In the genomic region with DNA sequence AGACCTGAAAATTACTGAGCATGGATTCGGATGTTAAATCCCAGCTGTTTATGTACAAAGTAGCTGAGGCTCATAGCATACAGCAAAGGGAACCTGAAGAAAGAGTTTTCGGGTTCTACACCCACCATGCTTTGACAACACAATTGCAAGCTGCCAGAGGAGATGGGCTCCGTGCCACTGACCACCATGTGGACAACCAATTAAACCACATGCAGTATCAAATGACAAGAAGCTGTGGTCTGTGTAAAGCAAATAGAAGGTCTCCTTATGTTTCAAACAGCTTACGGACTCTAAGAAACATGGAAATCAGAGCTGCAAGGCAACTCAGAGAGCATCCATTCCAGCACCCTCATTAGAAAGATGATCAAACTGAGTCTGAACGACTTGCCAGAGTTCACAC, we compare ENCODE assay signal across 26 cellular contexts. TPM values are rescaled to one million over a fixed set of nuclear protein-coding genes. Genes with fewer than 3 reads are reported as not detected.
DNase-seq lines count a peak whose midpoint lies in the region; ATAC-seq and TF ChIP-seq lines count a peak whose summit lies in the region.
"Had no signal": no experiment of that assay in that cellular context is flagged by ENCODE, and none has a peak within 500 bp of the region (broad histone marks: within the 10 kb centered on the region; RNA-seq: fewer than 3 reads in every experiment).

No MANE protein-coding gene starts in this region.

- H3K27ac ChIP-seq in HUES64 (ENCODE audit: low read depth, low read length), result peak overlapping the region; percentile 27

- no peak overlapping the region for H3K9ac ChIP-seq in HUES64 (ENCODE audit: low read depth, low read length)

- WGBS in HUES64, result 78% methylated on average over 5 of the region's 5 CpGs

- H3K9me3 Mint-ChIP-seq in WTC11, result no peaks in the 10 kb centered on the region
- no peaks in the 10 kb centered on the region for H3K9me3 Mint-ChIP-seq in nephron progenitor cell

- H3K36me3 Mint-ChIP-seq in WTC11, result peaks cover 12% of the 10 kb centered on the region
- H3K36me3 Mint-ChIP-seq in nephron progenitor cell (ENCODE audit: low read depth), result no peaks in the 10 kb centered on the region
- H3K36me3 Mint-ChIP-seq: CD8-positive, alpha-beta T cell had no signal

- in situ Hi-C loops in G401 (cut with HindIII; ENCODE audit: low sequenced_read_pairs), result no loop called here
- in situ Hi-C loops in GM13977 (cut with MboI; ENCODE audit: low pct_unique_long_range_greater_than_20kb, low sequenced_read_pairs, unreplicated experiment), result no loop called here

- H3K4me3 Mint-ChIP-seq in WTC11, result no peak overlapping the region
- H3K4me3 Mint-ChIP-seq in nephron progenitor cell, result no peak overlapping the region
- H3K4me3 Mint-ChIP-seq: CD8-positive, alpha-beta T cell; T-helper 17 cell had no signal

- H3K27me3 Mint-ChIP-seq in WTC11 (ENCODE audit: low read depth) (no peaks in the 10 kb centered on the region), nephron progenitor cell (ENCODE audit: low read depth, poor library complexity) (peaks cover 2% of the 10 kb centered on the region)
- H3K27me3 Mint-ChIP-seq: T-helper 17 cell had no signal

- intact Hi-C loops in cardiac septum (cut with DNase I), result no loop called here

- H3K4me1 ChIP-seq in HUES64 (ENCODE audit: insufficient read depth, low read length), result peaks cover 68% of the 10 kb centered on the region
- H3K4me1 ChIP-seq: Caco-2 had no signal

- H3K4me1 Mint-ChIP-seq in WTC11 (peaks cover 68% of the 10 kb centered on the region), nephron progenitor cell (peaks cover 23% of the 10 kb centered on the region)
- H3K4me1 Mint-ChIP-seq: T-helper 17 cell had no signal

- H3K27ac Mint-ChIP-seq in WTC11 (peak overlapping the region; percentile 12; the same call in 1 of the 2 replicates), nephron progenitor cell (peak overlapping the region; percentile 22)
- H3K27ac Mint-ChIP-seq: CD8-positive, alpha-beta T cell; T-helper 17 cell had no signal

- ATAC-seq in WTC11, result no peak
- ATAC-seq in HG03442 (IDR thresholded peaks at IDR 0.05; ENCODE audit: unreplicated experiment), result no peak
- ATAC-seq: CD8-positive, alpha-beta T cell; PC-3; SK-N-SH treated with all-trans-retinoic acid at 6 μM for 48 hours; T-helper 17 cell had no signal

- H3K27me3 ChIP-seq in HUES64 (ENCODE audit: insufficient read depth, low read length), result no peaks in the 10 kb centered on the region
- H3K27me3 ChIP-seq: MG63 had no signal

- peaks cover 3% of the 10 kb centered on the region; the same call in 1 of the 2 replicates for H3K36me3 ChIP-seq in HUES64 (ENCODE audit: insufficient read depth, low read length)
- H3K36me3 ChIP-seq: MG63 had no signal

- DNase-seq in G401 (ENCODE audit: low spot score), result peak; percentile 17
- DNase-seq in WTC11 (ENCODE audit: low spot score), result no peak
- no peak for DNase-seq in nephron progenitor cell
- DNase-seq in GM13977 (ENCODE audit: low spot score), result no peak
- DNase-seq in cardiac septum (ENCODE audit: low spot score), result no peak
- DNase-seq: C1 segment of cervical spinal cord; Caco-2; CD8-positive, alpha-beta T cell; DMS153; DND-41; IMR-90; KG1; MG63; NCI-H1105 treated with DMSO at 0.1 percent for 48 hours; NCI-H146; NCI-H2081 treated with DMSO at 0.1 percent for 48 hours; NCI-H2171; NCI-H226; NCI-H510A; NK-92 treated with Interleukin-12 subunit alpha and Interleukin-12 subunit beta, amount 100 ng/mL, for 24 hours; PC-3; T-helper 17 cell had no signal

- H3K4me3 ChIP-seq in HUES64 (ENCODE audit: low read length), result no peak overlapping the region
- H3K4me3 ChIP-seq: MG63 had no signal

- POLR2A ChIA-PET in WTC11 (lab: Charles Lee), result no interaction called here

- TF ChIP-seq CTCF in WTC11 (IDR thresholded peaks at IDR 0.05), result no peak
- TF ChIP-seq CTCF in nephron progenitor cell (IDR thresholded peaks at IDR 0.05), result no peak
- TF ChIP-seq CTCF in GM13977 (IDR thresholded peaks at IDR 0.05; ENCODE audit: extremely low read depth, insufficient read depth, missing control alignments), result no peak

- H3K9me3 ChIP-seq in HUES64 (ENCODE audit: insufficient read depth, low read depth, low read length), result no peaks in the 10 kb centered on the region
- H3K9me3 ChIP-seq: Caco-2, MG63 had no signal

- CTCF ChIA-PET in WTC11 (lab: Charles Lee), result interaction anchor here (0.6 to 1.5 kb wide), 8 partner anchors 10 to 128 kb away, joined by 3 to 6 read pairs (median 3); no protein-coding TSS in a partner anchor

TF ChIP-seq in WTC11, 78 proteins besides CTCF, POLR2A, EP300 and RAD21:
- TF ChIP-seq NR1H2 (CRISPR knock-in tag; IDR thresholded peaks at IDR 0.05), result no peak

RNA-seq across cellular contexts. Expression of a gene that starts 12.9 kb away (rescaled TPM):
- total RNA-seq in G401 (2014; rRNA removed; shearing (Covaris generic)), result 11.4 and 16.9 TPM in 2 replicates
- polyA plus RNA-seq in HUES64 (2013, experiment 1 of 2), result 98.5 TPM
- 81.1 TPM for polyA plus RNA-seq in HUES64 (2013, experiment 2 of 2)
- total RNA-seq in WTC11 (2021) (168 to 203 TPM (median 172 TPM) in 3 replicates), cardiac septum (2.7 TPM)
- total RNA-seq: A673, Caco-2, T-helper 17 cell had no signal
